Comparison of ENCODE assay signal across 11 cellular contexts in the genomic region with DNA sequence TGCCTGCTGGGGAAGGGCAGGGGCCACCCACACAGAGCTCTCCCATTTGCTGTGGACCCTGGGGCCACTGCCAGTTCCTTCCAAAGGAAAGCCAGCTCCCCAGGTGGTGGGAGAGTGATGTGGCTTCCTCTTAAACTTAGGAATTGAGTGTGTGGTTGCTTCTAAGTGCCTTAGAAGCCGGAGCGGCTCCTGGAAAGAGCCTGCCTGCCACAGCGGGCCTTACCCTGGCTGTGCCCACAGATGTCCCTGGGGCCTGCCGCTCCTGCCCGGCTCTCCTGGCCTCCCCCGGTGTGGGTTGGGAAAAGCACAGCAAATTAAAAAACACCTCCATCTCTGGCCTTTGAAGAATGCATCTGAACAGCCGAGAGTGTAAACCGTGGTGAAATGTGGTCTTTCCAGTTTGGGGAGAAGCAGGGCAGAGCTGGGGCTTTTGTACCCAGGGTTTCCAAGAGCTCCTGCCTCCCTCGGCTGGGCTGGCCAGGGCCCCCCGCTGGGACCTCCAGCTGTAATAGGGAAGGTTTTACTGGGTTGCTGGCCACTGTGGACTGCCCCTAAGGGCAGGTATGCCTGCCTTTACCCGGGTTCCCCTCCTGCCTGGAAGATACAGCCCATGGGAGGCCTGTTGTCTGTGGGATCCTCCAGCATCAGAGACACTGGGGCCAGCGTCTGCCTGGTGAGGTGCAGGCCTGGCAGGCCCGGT. TPM values are rescaled to one million over a fixed set of nuclear protein-coding genes. Genes with fewer than 3 reads are reported as not detected.
DNase-seq lines count a peak whose midpoint lies in the region; FAIRE-seq and TF ChIP-seq lines count a peak whose summit lies in the region.
"Had no signal": no experiment of that assay in that cellular context is flagged by ENCODE, and none has a peak within 500 bp of the region (broad histone marks: within the 10 kb centered on the region; RNA-seq: fewer than 3 reads in every experiment).

No MANE protein-coding gene starts in this region.

- H3K27ac Mint-ChIP-seq in nephron = peak overlapping the region; percentile 77 to 90 (median 81)

- H3K36me3 ChIP-seq in bronchial epithelial cell (ENCODE audit: control insufficient read depth, insufficient read depth, low read length) = no peaks in the 10 kb centered on the region

- H3K27me3 ChIP-seq in bronchial epithelial cell (ENCODE audit: control insufficient read depth, insufficient read depth, low read length) = no peaks in the 10 kb centered on the region
- H3K27me3 ChIP-seq: BE2C, dorsolateral prefrontal cortex had no signal

- H3K4me3 ChIP-seq in LNCaP clone FGC (ENCODE audit: low read depth, low read length) (peak overlapping the region; percentile 36), bronchial epithelial cell (ENCODE audit: low read depth, low read length) (no peak overlapping the region)
- H3K4me3 ChIP-seq: dorsolateral prefrontal cortex had no signal

- H3K27me3 Mint-ChIP-seq in nephron (ENCODE audit: low read depth) = no peaks in the 10 kb centered on the region

- peaks cover 57% of the 10 kb centered on the region for H3K4me1 Mint-ChIP-seq in nephron

- peaks cover 32% of the 10 kb centered on the region for H3K36me3 Mint-ChIP-seq in nephron (ENCODE audit: low read depth)

- no peak for FAIRE-seq in bronchial epithelial cell (lab: Jason Lieb, UNC)

- DNase-seq in A172 (ENCODE audit: low spot score) (peak; percentile 73), LNCaP clone FGC (ENCODE audit: low read depth) (peak; percentile 64), bronchial epithelial cell (ENCODE audit: low read depth) (peak; percentile 56), SKM-1 treated with dmso at 0.1 percent for 144 hours (lab: John Stamatoyannopoulos, UW; ENCODE audit: unreplicated experiment) (no peak), GM03348 (ENCODE audit: low spot score) (no peak)
- no peak for DNase-seq in activated effector memory CD4-positive, alpha-beta T cell treated with anti-CD3 and anti-CD28 coated beads, Interleukin-2, amount 50 U/mL, for 16 hours
- no peak for DNase-seq in stimulated activated CD4-positive, alpha-beta T cell treated with anti-CD3 and anti-CD28 coated beads, Interleukin-1b, Interleukin-23, amount 100 ng/mL, for 48 hours
- DNase-seq: activated CD8-positive, alpha-beta memory T cell treated with anti-CD3 and anti-CD28 coated beads, Interleukin-2, amount 50 U/mL, for 48 hours; BE2C; dorsolateral prefrontal cortex had no signal

- peaks cover 10% of the 10 kb centered on the region for H3K9me3 Mint-ChIP-seq in nephron

- H3K4me3 Mint-ChIP-seq in nephron = peak overlapping the region in 1 of 3 experiments; percentile 32

- no peak for TF ChIP-seq CTCF in LNCaP clone FGC (IDR thresholded peaks at IDR 0.05; ENCODE audit: control insufficient read depth, extremely low read depth, insufficient read depth)
- TF ChIP-seq CTCF in bronchial epithelial cell (IDR thresholded peaks at IDR 0.05; ENCODE audit: insufficient read depth, low read length, severe bottlenecking) = peak; percentile 2
- no peak for TF ChIP-seq CTCF in nephron (IDR thresholded peaks at IDR 0.05; ENCODE audit: unreplicated experiment in 3 of 3)

RNA-seq across cellular contexts. Expression of a gene that starts 30.2 kb away (rescaled TPM):
- 13.2 and 13.7 TPM in 2 replicates for total RNA-seq in A172 (2014; rRNA removed; shearing (Covaris generic))
- total RNA-seq in bronchial epithelial cell = 17.0 and 21.6 TPM in 2 replicates

Comparison
In these comparisons a context has a peak if more than half of its experiments do, and no peak if none do; other contexts are left out.
1. DNase-seq: peak in A172 (single experiment), LNCaP clone FGC (single experiment) and bronchial epithelial cell (single experiment); none in activated effector memory CD4-positive, alpha-beta T cell treated with anti-CD3 and anti-CD28 coated beads, Interleukin-2, amount 50 U/mL, for 16 hours (single experiment), SKM-1 treated with dmso at 0.1 percent for 144 hours (single experiment), stimulated activated CD4-positive, alpha-beta T cell treated with anti-CD3 and anti-CD28 coated beads, Interleukin-1b, Interleukin-23, amount 100 ng/mL, for 48 hours (single experiment) and GM03348 (single experiment).